Comparison of ENCODE assay signal across 14 cellular contexts in the genomic region with DNA sequence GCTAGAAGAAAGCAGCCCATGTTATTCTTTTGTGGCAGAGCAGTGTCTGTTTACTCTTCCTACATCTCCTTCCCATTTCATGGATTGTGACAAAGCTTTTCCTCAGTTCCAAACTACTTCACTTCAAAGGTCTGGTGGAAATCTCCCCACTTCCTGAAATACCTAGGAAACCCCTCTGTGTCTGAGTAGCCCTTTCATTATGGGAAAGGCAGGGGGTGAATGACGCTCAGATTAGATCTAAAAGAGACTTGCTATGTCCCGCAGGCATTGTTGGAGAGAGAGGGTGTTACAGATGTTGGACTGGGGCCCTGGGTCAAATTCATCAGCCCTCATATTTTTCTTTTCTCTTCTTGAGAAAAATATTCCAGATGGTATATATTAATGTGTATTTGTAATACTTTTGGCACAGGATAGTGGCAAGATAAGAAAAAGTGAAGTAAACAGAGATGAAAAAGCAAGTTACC.
DNase-seq lines count a peak whose midpoint lies in the region; ATAC-seq and TF ChIP-seq lines count a peak whose summit lies in the region.
"Had no signal": no experiment of that assay in that cellular context is flagged by ENCODE, and none has a peak within 500 bp of the region (broad histone marks: within the 10 kb centered on the region; RNA-seq: fewer than 3 reads in every experiment).

No MANE protein-coding gene starts in this region.

- TF ChIP-seq CTCF in WTC11 (IDR thresholded peaks at IDR 0.05) (no peak), foreskin keratinocyte (conservative IDR thresholded peaks at IDR 0.05) (no peak), prostate gland (IDR thresholded peaks at IDR 0.05) (no peak), adrenal gland (IDR thresholded peaks at IDR 0.05) (no peak)

- CTCF ChIA-PET in WTC11 (lab: Charles Lee): no interaction called here

- H3K36me3 ChIP-seq in prostate gland: no peaks in the 10 kb centered on the region
- no peaks in the 10 kb centered on the region for H3K36me3 ChIP-seq in adrenal gland (replicated peaks in 1 of 2)

- H3K27ac Mint-ChIP-seq in WTC11: peak overlapping the region; percentile 15; the same call in 1 of the 2 replicates
- H3K27ac Mint-ChIP-seq in activated T-cell treated with anti-CD3 and anti-CD28 coated beads, Interleukin-2, amount 50 U/mL, for 24 hours: no peak overlapping the region
- H3K27ac Mint-ChIP-seq: activated CD4-positive, alpha-beta T cell treated with anti-CD3 and anti-CD28 coated beads for 36 hours; memory B cell had no signal

- peaks cover 12% of the 10 kb centered on the region for H3K9me3 Mint-ChIP-seq in WTC11
- H3K9me3 Mint-ChIP-seq in activated T-cell treated with anti-CD3 and anti-CD28 coated beads, Interleukin-2, amount 50 U/mL, for 24 hours: no peaks in the 10 kb centered on the region
- H3K9me3 Mint-ChIP-seq: memory B cell had no signal

- H3K9me3 ChIP-seq in prostate gland (no peaks in the 10 kb centered on the region), adrenal gland (replicated peaks in 1 of 3) (no peaks in the 10 kb centered on the region)

- WGBS in prostate gland: 27% methylated on average over 2 of the region's 2 CpGs
- 60 to 75% (median 66%) methylated on average over 2 of the region's 2 CpGs for WGBS in adrenal gland, 4 donors

- H3K27me3 ChIP-seq in foreskin keratinocyte: no peaks in the 10 kb centered on the region
- no peaks in the 10 kb centered on the region for H3K27me3 ChIP-seq in prostate gland (replicated peaks; ENCODE audit: insufficient read depth)
- H3K27me3 ChIP-seq in adrenal gland: no peaks in the 10 kb centered on the region

- H3K4me1 ChIP-seq in foreskin keratinocyte: peaks cover 28% of the 10 kb centered on the region
- H3K4me1 ChIP-seq in prostate gland (replicated peaks): no peaks in the 10 kb centered on the region
- peaks cover 0 to 4% of the 10 kb centered on the region in 2 donors for H3K4me1 ChIP-seq in adrenal gland (replicated peaks in 1 of 2)

- intact Hi-C loops in prostate gland (cut with DNase I): no loop called here
- intact Hi-C loops in adrenal gland (cut with DNase I): loop anchor here in 1 of 2 donors (10.0 kb wide), 1 partner anchor 670 kb away; the partner anchor contains the start of gene IRS1

- H3K27ac ChIP-seq in foreskin keratinocyte (peak overlapping the region; percentile 75), prostate gland (peak overlapping the region; percentile 32 to 47), adrenal gland (peak overlapping the region in 1 of 5 donors; percentile 31), substantia nigra (ENCODE audit: low read depth, low read length, poor library complexity, severe bottlenecking) (no peak overlapping the region)

- TF ChIP-seq POLR2A in prostate gland (IDR thresholded peaks at IDR 0.05) (no peak), adrenal gland (IDR thresholded peaks at IDR 0.05) (no peak)

- peak; percentile 94 for ATAC-seq in WTC11
- peak; percentile 28 for ATAC-seq in foreskin keratinocyte
- ATAC-seq: activated CD4-positive, alpha-beta T cell treated with anti-CD3 and anti-CD28 coated beads for 36 hours; stimulated activated naive CD8-positive, alpha-beta T cell treated with anti-CD3 and anti-CD28 coated beads, Interleukin-15, Interleukin-2, amounts not matched to agents 100 U/mL and 50 U/mL, for 24 hours had no signal

- POLR2A ChIA-PET in WTC11 (lab: Charles Lee): no interaction called here

- no peak overlapping the region for H3K4me3 Mint-ChIP-seq in WTC11
- no peak overlapping the region for H3K4me3 Mint-ChIP-seq in activated T-cell treated with anti-CD3 and anti-CD28 coated beads, Interleukin-2, amount 50 U/mL, for 24 hours
- H3K4me3 Mint-ChIP-seq: activated CD4-positive, alpha-beta T cell treated with anti-CD3 and anti-CD28 coated beads for 36 hours; memory B cell had no signal

- H3K36me3 Mint-ChIP-seq in WTC11: peaks cover 8% of the 10 kb centered on the region; the same call in 1 of the 2 replicates
- no peaks in the 10 kb centered on the region for H3K36me3 Mint-ChIP-seq in activated T-cell treated with anti-CD3 and anti-CD28 coated beads, Interleukin-2, amount 50 U/mL, for 24 hours (ENCODE audit: low read depth)
- H3K36me3 Mint-ChIP-seq: memory B cell had no signal

- H3K4me3 ChIP-seq in prostate gland (no peak overlapping the region), adrenal gland (no peak overlapping the region)

- H3K27me3 Mint-ChIP-seq in WTC11 (ENCODE audit: low read depth): no peaks in the 10 kb centered on the region
- peaks cover 17% of the 10 kb centered on the region for H3K27me3 Mint-ChIP-seq in activated T-cell treated with anti-CD3 and anti-CD28 coated beads, Interleukin-2, amount 50 U/mL, for 24 hours

- DNase-seq in ELR (ENCODE audit: low read depth) (peak; percentile 28), WTC11 (ENCODE audit: low spot score) (no peak), foreskin keratinocyte (peak in 1 of 2 donors; percentile 65), prostate gland (ENCODE audit: low spot score) (no peak), adrenal gland (no peak), substantia nigra (lab: John Stamatoyannopoulos, UW) (no peak)
- no peak for DNase-seq in activated CD4-positive, alpha-beta T cell treated with anti-CD3 and anti-CD28 coated beads, Interleukin-2, amount 50 U/mL, for 4 hours
- DNase-seq in activated T-cell treated with anti-CD3 and anti-CD28 coated beads, Interleukin-2, amount 50 U/mL, for 24 hours: no peak
- DNase-seq: activated CD4-positive, alpha-beta T cell treated with anti-CD3 and anti-CD28 coated beads for 36 hours; activated T-cell treated with anti-CD3 and anti-CD28 coated beads, Interleukin-2, amount 50 U/mL, for 48 hours; anterior cingulate cortex; stimulated activated CD4-positive, alpha-beta T cell treated with anti-CD3 and anti-CD28 coated beads, Interleukin-4, amount 100 ng/mL, for 24 hours; stimulated activated naive CD8-positive, alpha-beta T cell treated with anti-CD3 and anti-CD28 coated beads, Interleukin-15, Interleukin-2, amounts not matched to agents 100 U/mL and 50 U/mL, for 24 hours had no signal

- H3K4me1 Mint-ChIP-seq in WTC11: peaks cover 22% of the 10 kb centered on the region
- H3K4me1 Mint-ChIP-seq in activated T-cell treated with anti-CD3 and anti-CD28 coated beads, Interleukin-2, amount 50 U/mL, for 24 hours (ENCODE audit: low read depth): no peaks in the 10 kb centered on the region
- H3K4me1 Mint-ChIP-seq: activated CD4-positive, alpha-beta T cell treated with anti-CD3 and anti-CD28 coated beads for 36 hours; memory B cell had no signal

TF ChIP-seq in WTC11, 78 proteins besides CTCF, POLR2A, EP300 and RAD21:
- no peak for TF ChIP-seq ZNF396 (CRISPR knock-in tag; IDR thresholded peaks at IDR 0.05; ENCODE audit: borderline replicate concordance)
- no peak for TF ChIP-seq ZSCAN18 (CRISPR knock-in tag; IDR thresholded peaks at IDR 0.05)
- TF ChIP-seq ETV6 (CRISPR knock-in tag; IDR thresholded peaks at IDR 0.05): 0 out of 2 replicates have a peak, but pooled peaks have one; percentile 21
